ENCODE assay signal across 8 cellular contexts in the genomic region with DNA sequence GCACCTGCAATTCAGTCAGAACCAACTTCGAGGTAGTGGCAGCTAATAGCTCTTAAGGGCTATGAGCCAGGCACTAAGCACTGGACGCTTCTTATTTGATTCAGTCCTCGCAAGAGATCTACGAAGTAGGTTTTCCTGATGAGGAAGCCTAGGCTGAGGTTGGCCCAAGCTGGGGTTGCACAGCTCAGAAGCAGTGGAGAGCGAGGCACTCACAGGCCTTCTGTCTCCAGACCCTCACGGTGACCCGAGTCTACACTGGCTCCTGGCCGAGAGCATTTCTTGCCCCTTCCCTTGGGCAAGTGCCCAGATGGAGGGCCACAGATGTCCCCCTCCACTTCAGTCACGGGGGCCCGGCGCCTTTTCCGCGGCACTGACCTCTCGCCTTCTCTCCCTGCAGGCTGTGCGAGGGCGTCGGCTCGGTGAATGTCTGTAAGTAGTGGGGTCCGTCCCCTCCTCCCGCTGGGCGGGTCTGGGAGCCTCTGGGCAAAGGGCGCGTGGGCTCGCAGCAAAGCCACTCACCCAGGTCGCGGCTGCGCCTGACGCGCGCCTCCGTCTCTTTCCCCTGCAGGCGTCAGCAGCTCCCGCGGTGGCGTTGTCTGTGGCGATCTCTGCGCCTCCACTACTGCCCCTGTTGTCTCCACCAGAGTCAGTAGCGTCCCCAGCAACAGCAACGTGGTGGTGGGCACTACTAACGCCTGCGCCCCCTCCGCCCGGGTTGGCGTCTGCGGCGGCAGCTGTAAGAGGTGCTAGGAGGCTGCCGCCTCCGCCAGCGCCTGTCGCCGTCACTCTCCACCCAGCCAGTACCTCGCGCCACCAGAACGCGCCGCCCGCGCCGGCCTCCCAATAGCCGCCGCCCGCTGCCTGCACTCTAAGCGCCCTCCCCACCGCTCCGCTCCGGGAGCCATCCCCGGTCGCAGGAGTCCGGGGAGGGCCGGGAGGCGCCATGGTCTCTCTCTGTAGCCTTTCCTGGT. TPM values are rescaled to one million over a fixed set of nuclear protein-coding genes. Genes with fewer than 3 reads are reported as not detected.
DNase-seq lines count a peak whose midpoint lies in the region; ATAC-seq and TF ChIP-seq lines count a peak whose summit lies in the region.

No MANE protein-coding gene starts in this region.

- H3K4me3 Mint-ChIP-seq in mesothelial cell of epicardium: peak overlapping the region; percentile 68
- peak overlapping the region; percentile 53 for H3K4me3 Mint-ChIP-seq in stimulated activated naive CD8-positive, alpha-beta T cell treated with anti-CD3 and anti-CD28 coated beads, Interleukin-15, Interleukin-2, amounts not matched to agents 100 ng/mL and 50 ng/mL, for 24 hours

- H3K36me3 Mint-ChIP-seq in mesothelial cell of epicardium: no peaks in the 10 kb centered on the region
- H3K36me3 Mint-ChIP-seq in stimulated activated naive CD8-positive, alpha-beta T cell treated with anti-CD3 and anti-CD28 coated beads, Interleukin-15, Interleukin-2, amounts not matched to agents 100 ng/mL and 50 ng/mL, for 24 hours (ENCODE audit: low read depth): no peaks in the 10 kb centered on the region

- TF ChIP-seq CTCF in mesothelial cell of epicardium (IDR thresholded peaks at IDR 0.05; ENCODE audit: unreplicated experiment): peak; percentile 19

- H3K4me1 Mint-ChIP-seq in mesothelial cell of epicardium: peaks cover 10% of the 10 kb centered on the region
- peaks cover 21% of the 10 kb centered on the region for H3K4me1 Mint-ChIP-seq in stimulated activated naive CD8-positive, alpha-beta T cell treated with anti-CD3 and anti-CD28 coated beads, Interleukin-15, Interleukin-2, amounts not matched to agents 100 ng/mL and 50 ng/mL, for 24 hours (ENCODE audit: low read depth)

- H3K9me3 Mint-ChIP-seq in mesothelial cell of epicardium: no peaks in the 10 kb centered on the region
- H3K9me3 Mint-ChIP-seq in stimulated activated naive CD8-positive, alpha-beta T cell treated with anti-CD3 and anti-CD28 coated beads, Interleukin-15, Interleukin-2, amounts not matched to agents 100 ng/mL and 50 ng/mL, for 24 hours: no peaks in the 10 kb centered on the region

- H3K27ac Mint-ChIP-seq in mesothelial cell of epicardium: peak overlapping the region; percentile 24
- H3K27ac Mint-ChIP-seq in stimulated activated naive CD8-positive, alpha-beta T cell treated with anti-CD3 and anti-CD28 coated beads, Interleukin-15, Interleukin-2, amounts not matched to agents 100 ng/mL and 50 ng/mL, for 24 hours: no peak overlapping the region

- DNase-seq in C1 segment of cervical spinal cord (lab: John Stamatoyannopoulos, UW) (peak in 12 of 14 donors; percentile 4 to 69 (median 44)), erythroblast (lab: John Stamatoyannopoulos, UW) (peak; percentile 7), mesothelial cell of epicardium (ENCODE audit: low spot score in 2 of 2, unreplicated experiment in 2 of 2) (peak; percentile 58 to 80)
- peak; percentile 51 to 58 for DNase-seq in activated CD4-positive, alpha-beta T cell treated with anti-CD3 and anti-CD28 coated beads, Interleukin-2, amount 50 U/mL, for 48 hours

- TF ChIP-seq RAD21 in Ishikawa (IDR thresholded peaks at IDR 0.05; ENCODE audit: low read depth): peak; percentile 11; the same call in 1 of the 2 replicates

- H3K27me3 Mint-ChIP-seq in mesothelial cell of epicardium (ENCODE audit: low read depth): peaks cover 84% of the 10 kb centered on the region
- peaks cover 59% of the 10 kb centered on the region for H3K27me3 Mint-ChIP-seq in stimulated activated naive CD8-positive, alpha-beta T cell treated with anti-CD3 and anti-CD28 coated beads, Interleukin-15, Interleukin-2, amounts not matched to agents 100 ng/mL and 50 ng/mL, for 24 hours

- no peak for ATAC-seq in HG03565 (IDR thresholded peaks at IDR 0.05; ENCODE audit: unreplicated experiment)
- ATAC-seq in HG02623 (IDR thresholded peaks at IDR 0.05; ENCODE audit: unreplicated experiment): no peak

- TF ChIP-seq POLR2A in erythroblast (IDR thresholded peaks at IDR 0.05; ENCODE audit: low read length): no peak

- TF ChIP-seq EP300 in Ishikawa (IDR thresholded peaks at IDR 0.05; ENCODE audit: borderline replicate concordance): no peak; the same call in 1 of the 2 replicates

TF ChIP-seq in Ishikawa, 13 proteins besides CTCF, POLR2A, EP300 and RAD21:
- TF ChIP-seq, protein P1, sequence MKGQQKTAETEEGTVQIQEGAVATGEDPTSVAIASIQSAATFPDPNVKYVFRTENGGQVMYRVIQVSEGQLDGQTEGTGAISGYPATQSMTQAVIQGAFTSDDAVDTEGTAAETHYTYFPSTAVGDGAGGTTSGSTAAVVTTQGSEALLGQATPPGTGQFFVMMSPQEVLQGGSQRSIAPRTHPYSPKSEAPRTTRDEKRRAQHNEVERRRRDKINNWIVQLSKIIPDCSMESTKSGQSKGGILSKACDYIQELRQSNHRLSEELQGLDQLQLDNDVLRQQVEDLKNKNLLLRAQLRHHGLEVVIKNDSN (IDR thresholded peaks at IDR 0.05): peak; percentile 14; the same call in 1 of the 2 replicates
- TF ChIP-seq FOXM1 (IDR thresholded peaks at IDR 0.05; ENCODE audit: borderline replicate concordance, low read depth): no peak
- TF ChIP-seq YY1 (IDR thresholded peaks at IDR 0.05; ENCODE audit: low read depth): peak; percentile 69; the same call in 1 of the 2 replicates
- no peak for TF ChIP-seq TEAD4 (IDR thresholded peaks at IDR 0.05)
- TF ChIP-seq CEBPB (IDR thresholded peaks at IDR 0.05): no peak
- no peak for TF ChIP-seq NFIC (IDR thresholded peaks at IDR 0.05)
- peak; percentile 97 for TF ChIP-seq ZBTB7A (IDR thresholded peaks at IDR 0.05; ENCODE audit: low read depth)
- TF ChIP-seq, protein P2, sequence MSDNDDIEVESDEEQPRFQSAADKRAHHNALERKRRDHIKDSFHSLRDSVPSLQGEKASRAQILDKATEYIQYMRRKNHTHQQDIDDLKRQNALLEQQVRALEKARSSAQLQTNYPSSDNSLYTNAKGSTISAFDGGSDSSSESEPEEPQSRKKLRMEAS (IDR thresholded peaks at IDR 0.05): peak; percentile 72
- 0 out of 2 replicates have a peak, but pooled peaks have one; percentile 10 for TF ChIP-seq CREB1 (IDR thresholded peaks at IDR 0.05; ENCODE audit: low read depth)
- TF ChIP-seq TCF12 (IDR thresholded peaks at IDR 0.05; ENCODE audit: low read depth): peak; percentile 56; the same call in 1 of the 2 replicates
- TF ChIP-seq EGR1 (IDR thresholded peaks at IDR 0.05): peak; percentile 26; the same call in 1 of the 2 replicates
- TF ChIP-seq, protein P3, sequence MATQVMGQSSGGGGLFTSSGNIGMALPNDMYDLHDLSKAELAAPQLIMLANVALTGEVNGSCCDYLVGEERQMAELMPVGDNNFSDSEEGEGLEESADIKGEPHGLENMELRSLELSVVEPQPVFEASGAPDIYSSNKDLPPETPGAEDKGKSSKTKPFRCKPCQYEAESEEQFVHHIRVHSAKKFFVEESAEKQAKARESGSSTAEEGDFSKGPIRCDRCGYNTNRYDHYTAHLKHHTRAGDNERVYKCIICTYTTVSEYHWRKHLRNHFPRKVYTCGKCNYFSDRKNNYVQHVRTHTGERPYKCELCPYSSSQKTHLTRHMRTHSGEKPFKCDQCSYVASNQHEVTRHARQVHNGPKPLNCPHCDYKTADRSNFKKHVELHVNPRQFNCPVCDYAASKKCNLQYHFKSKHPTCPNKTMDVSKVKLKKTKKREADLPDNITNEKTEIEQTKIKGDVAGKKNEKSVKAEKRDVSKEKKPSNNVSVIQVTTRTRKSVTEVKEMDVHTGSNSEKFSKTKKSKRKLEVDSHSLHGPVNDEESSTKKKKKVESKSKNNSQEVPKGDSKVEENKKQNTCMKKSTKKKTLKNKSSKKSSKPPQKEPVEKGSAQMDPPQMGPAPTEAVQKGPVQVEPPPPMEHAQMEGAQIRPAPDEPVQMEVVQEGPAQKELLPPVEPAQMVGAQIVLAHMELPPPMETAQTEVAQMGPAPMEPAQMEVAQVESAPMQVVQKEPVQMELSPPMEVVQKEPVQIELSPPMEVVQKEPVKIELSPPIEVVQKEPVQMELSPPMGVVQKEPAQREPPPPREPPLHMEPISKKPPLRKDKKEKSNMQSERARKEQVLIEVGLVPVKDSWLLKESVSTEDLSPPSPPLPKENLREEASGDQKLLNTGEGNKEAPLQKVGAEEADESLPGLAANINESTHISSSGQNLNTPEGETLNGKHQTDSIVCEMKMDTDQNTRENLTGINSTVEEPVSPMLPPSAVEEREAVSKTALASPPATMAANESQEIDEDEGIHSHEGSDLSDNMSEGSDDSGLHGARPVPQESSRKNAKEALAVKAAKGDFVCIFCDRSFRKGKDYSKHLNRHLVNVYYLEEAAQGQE (IDR thresholded peaks at IDR 0.05; ENCODE audit: low read depth): no peak
- peak; percentile 33; the same call in 1 of the 2 replicates for TF ChIP-seq TAF1 (IDR thresholded peaks at IDR 0.05; ENCODE audit: low read depth)
TF ChIP-seq in Ishikawa: peak in this region for 8.

RNA-seq across cellular contexts. Expression of a gene that starts 13.1 kb away (rescaled TPM):
- total RNA-seq in mesothelial cell of epicardium: not detected in 3 replicates

RNA-seq across cellular contexts. Expression of a gene that starts 16.8 kb away (rescaled TPM):
- 0.16 TPM in 1 of 3 replicates, not detected in the others for total RNA-seq in mesothelial cell of epicardium

RNA-seq across cellular contexts. Expression of a gene that starts 33.7 kb away (rescaled TPM):
- total RNA-seq in mesothelial cell of epicardium: 0.16 TPM in 1 of 3 replicates, not detected in the others

RNA-seq across cellular contexts. Expression of a gene that starts 59.2 kb away (rescaled TPM):
- total RNA-seq in mesothelial cell of epicardium: not detected in 3 replicates

Comparison
In these comparisons a context has a peak if more than half of its experiments do, and no peak if none do; other contexts are left out.
1. DNase-seq: peak in every context shown above with its lines; median percentile 69 in mesothelial cell of epicardium; 54 in activated CD4-positive, alpha-beta T cell treated with anti-CD3 and anti-CD28 coated beads, Interleukin-2, amount 50 U/mL, for 48 hours; 44 in C1 segment of cervical spinal cord; 7 in erythroblast.